In genomic region chr2:176136375-176137248, GRCh38 we compare ENCODE assay signal across 7 cellular contexts.
A peak's percentile ranks its signal among the peaks of the same experiment; 100 is the strongest.
DNase-seq lines count a peak whose midpoint lies in the region.
"Had no signal": no experiment of that assay in that cellular context is flagged by ENCODE, and none has a peak within 500 bp of the region (broad histone marks: within the 10 kb centered on the region; RNA-seq: fewer than 3 reads in every experiment).

No MANE protein-coding gene starts in this region.

- DNase-seq in AG20443 (ENCODE audit: low spot score) (peak; percentile 59), OCI-M1 (lab: John Stamatoyannopoulos, UW) (peak; percentile 25), left kidney (ENCODE audit: low read depth, low spot score) (peak; percentile 97), NCI-H526 (lab: John Stamatoyannopoulos, UW) (no peak), GM19238 (ENCODE audit: insufficient read length, low spot score) (no peak)
- DNase-seq in activated CD4-positive, CD25-positive, alpha-beta regulatory T cell (lab: John Stamatoyannopoulos, UW), result no peak
- DNase-seq: activated naive CD4-positive, alpha-beta T cell treated with Interleukin-2 at 50 U/mL for 16 hours had no signal

Comparison
In these comparisons a context has a peak if more than half of its experiments do, and no peak if none do; other contexts are left out.
1. DNase-seq: peak in AG20443 (single experiment), OCI-M1 (single experiment) and left kidney (single experiment); none in activated CD4-positive, CD25-positive, alpha-beta regulatory T cell (0 of 4), NCI-H526 (0 of 2) and GM19238 (single experiment).